In genomic region chr20:62643521-62644043, GRCh38 we compare ENCODE assay signal across 8 cellular contexts. TPM values are rescaled to one million over a fixed set of nuclear protein-coding genes. Genes with fewer than 3 reads are reported as not detected.
DNase-seq lines count a peak whose midpoint lies in the region; ATAC-seq and TF ChIP-seq lines count a peak whose summit lies in the region.

No MANE protein-coding gene starts in this region.

- POLR2A ChIA-PET in OCI-LY7 (lab: Charles Lee), result interaction anchor here (0.5 to 3.0 kb wide), 3 partner anchors 15 to 136 kb away, joined by 3 to 14 read pairs (median 10); no protein-coding TSS in a partner anchor

- H4K8ac ChIP-seq in trophoblast cell (ENCODE audit: low read depth, low read length), result no peak overlapping the region

- no peaks in the 10 kb centered on the region for H3K9me3 Mint-ChIP-seq in Calu3 (ENCODE audit: low read depth, unreplicated experiment)

- BruUV-seq in Calu3 (replicated peaks; lab: Mats Ljungman, UMichigan) (no TSS peak), OCI-LY7 (replicated peaks; lab: Mats Ljungman, UMichigan) (TSS peak; percentile 57)

- no peak overlapping the region for H3K18ac ChIP-seq in trophoblast cell (ENCODE audit: low read length)

- H4K12ac ChIP-seq in trophoblast cell (ENCODE audit: low read depth, low read length), result no peak overlapping the region

- H2AK5ac ChIP-seq in trophoblast cell (ENCODE audit: low read length), result no peak overlapping the region

- H2BK12ac ChIP-seq in trophoblast cell (ENCODE audit: low read length), result no peak overlapping the region

- no peak for TF ChIP-seq POLR2A in esophagus muscularis mucosa (IDR thresholded peaks at IDR 0.05; ENCODE audit: low read depth)

- H2AFZ ChIP-seq in OCI-LY7 (ENCODE audit: low read length), result no peak overlapping the region
- H2AFZ ChIP-seq in trophoblast cell (ENCODE audit: insufficient read depth, low read length, poor library complexity), result no peak overlapping the region

- TF ChIP-seq EP300 in esophagus muscularis mucosa (IDR thresholded peaks at IDR 0.05), result no peak

- no peak for DNase-seq in Calu3
- no peak for DNase-seq in OCI-LY7 (ENCODE audit: low spot score)
- DNase-seq in esophagus muscularis mucosa (ENCODE audit: extremely low spot score), result no peak
- DNase-seq in trophoblast cell, result peak in 1 of 2 donors; percentile 34
- no peak for DNase-seq in T1000 (lab: John Stamatoyannopoulos, UW)
- DNase-seq in DMS53 treated with DMSO at 0.1 percent for 48 hours (lab: John Stamatoyannopoulos, UW; ENCODE audit: unreplicated experiment), result no peak
- DNase-seq in OCI-M2 (lab: John Stamatoyannopoulos, UW; ENCODE audit: unreplicated experiment), result no peak

- H3K36me3 ChIP-seq in OCI-LY7 (ENCODE audit: insufficient read depth, low read length) (peaks cover 27% of the 10 kb centered on the region; the same call in 1 of the 2 replicates), esophagus muscularis mucosa (peaks cover 0 to 17% (median 1%) of the 10 kb centered on the region in 4 donors), trophoblast cell (ENCODE audit: control insufficient read depth in 1 of 2, insufficient read depth in 2 of 2, low read length in 2 of 2) (no peaks in the 10 kb centered on the region)

- H3K27me3 ChIP-seq in esophagus muscularis mucosa (peaks cover 0 to 80% (median 21%) of the 10 kb centered on the region in 4 donors), trophoblast cell (ENCODE audit: insufficient read depth, low read length) (peaks cover 29% of the 10 kb centered on the region)

- peaks cover 41% of the 10 kb centered on the region for H3K36me3 Mint-ChIP-seq in Calu3 (ENCODE audit: insufficient read depth, unreplicated experiment)

- no peaks in the 10 kb centered on the region for H3K9me3 ChIP-seq in OCI-LY7 (ENCODE audit: low read length)
- H3K9me3 ChIP-seq in esophagus muscularis mucosa, result no peaks in the 10 kb centered on the region
- H3K9me3 ChIP-seq in trophoblast cell (ENCODE audit: insufficient read depth, low read depth, low read length), result peaks cover 4% of the 10 kb centered on the region

- peaks cover 57% of the 10 kb centered on the region for H3K4me1 ChIP-seq in OCI-LY7 (ENCODE audit: insufficient read depth, low read length, poor library complexity, severe bottlenecking)
- peaks cover 39 to 63% (median 56%) of the 10 kb centered on the region in 4 donors for H3K4me1 ChIP-seq in esophagus muscularis mucosa
- peaks cover 3 to 7% of the 10 kb centered on the region in 2 experiments for H3K4me1 ChIP-seq in trophoblast cell (ENCODE audit: control insufficient read depth in 1 of 2, insufficient read depth in 2 of 2, low read length in 2 of 2)

- CTCF ChIA-PET in Calu3 (lab: Charles Lee) (interaction anchor here (0.6 to 4.8 kb wide), 4 partner anchors 9 to 165 kb away, joined by 3 to 13 read pairs (median 4); no protein-coding TSS in a partner anchor), OCI-LY7 (lab: Charles Lee; ENCODE audit: unreplicated experiment) (no interaction called here)

- H3K79me2 ChIP-seq in OCI-LY7 (ENCODE audit: insufficient read depth, low read depth, low read length) (peaks cover 53% of the 10 kb centered on the region), trophoblast cell (ENCODE audit: control insufficient read depth, insufficient read depth, low read length, poor library complexity) (no peaks in the 10 kb centered on the region)

- no peak overlapping the region for H3K4ac ChIP-seq in trophoblast cell (ENCODE audit: low read depth, low read length)

- H3K9me2 ChIP-seq in OCI-LY7 (ENCODE audit: insufficient read depth, low read length), result no peaks in the 10 kb centered on the region

- intact Hi-C loops in Calu3 (cut with micrococcal nuclease; ENCODE audit: unreplicated experiment), result no loop called here
- intact Hi-C loops in OCI-LY7 (cut with micrococcal nuclease; ENCODE audit: unreplicated experiment), result no loop called here
- intact Hi-C loops in esophagus muscularis mucosa (cut with DNase I), result no loop called here

- H2BK120ac ChIP-seq in trophoblast cell (ENCODE audit: insufficient read depth, low read length, poor library complexity), result no peak overlapping the region

- H2BK5ac ChIP-seq in trophoblast cell (ENCODE audit: low read depth, low read length, poor library complexity), result no peak overlapping the region

- no peak overlapping the region for H4K91ac ChIP-seq in trophoblast cell (ENCODE audit: low read depth, low read length)

- H3K27me3 Mint-ChIP-seq in Calu3 (ENCODE audit: unreplicated experiment), result peaks cover 18% of the 10 kb centered on the region

- WGBS in esophagus muscularis mucosa, result 50% methylated on average over 10 of the region's 14 CpGs
- no CpG with 5 or more reads among the region's 14 CpGs for WGBS in trophoblast cell (ENCODE audit: extremely low coverage, insufficient coverage, insufficient read length)

- ATAC-seq in HG02938 (IDR thresholded peaks at IDR 0.05; ENCODE audit: unreplicated experiment), result no peak

- H3K4me3 Mint-ChIP-seq in Calu3 (ENCODE audit: low read depth, unreplicated experiment), result peak overlapping the region; percentile 92

- H3K27ac ChIP-seq in OCI-LY7 (ENCODE audit: low read depth, low read length, poor library complexity, severe bottlenecking) (no peak overlapping the region), esophagus muscularis mucosa (replicated peaks in 1 of 4) (peak overlapping the region; percentile 44 to 75 (median 72)), trophoblast cell (ENCODE audit: low read depth, low read length) (no peak overlapping the region)

- H4K20me1 ChIP-seq in OCI-LY7 (ENCODE audit: insufficient read depth, low read length), result peaks cover 10% of the 10 kb centered on the region; the same call in 1 of the 2 replicates

- H3K4me2 ChIP-seq in OCI-LY7 (ENCODE audit: low read length) (peak overlapping the region; percentile 95), trophoblast cell (ENCODE audit: low read length) (peak overlapping the region; percentile 59)

- H3K23ac ChIP-seq in trophoblast cell (ENCODE audit: low read length), result no peak overlapping the region

- TF ChIP-seq CTCF in Calu3 (IDR thresholded peaks at IDR 0.05; ENCODE audit: unreplicated experiment) (no peak), OCI-LY7 (conservative IDR thresholded peaks at IDR 0.05; ENCODE audit: low read length) (no peak), esophagus muscularis mucosa (IDR thresholded peaks at IDR 0.05) (no peak)

- H3K4me3 ChIP-seq in OCI-LY7 (ENCODE audit: low read depth, low read length, poor library complexity, severe bottlenecking) (peak overlapping the region; percentile 94), esophagus muscularis mucosa (peak overlapping the region; percentile 56 to 63 (median 62)), trophoblast cell (ENCODE audit: low read depth, low read length) (no peak overlapping the region)

- peaks cover under 1% of the 10 kb centered on the region for H3K79me1 ChIP-seq in trophoblast cell (ENCODE audit: low read length)

- H3K4me1 Mint-ChIP-seq in Calu3 (ENCODE audit: low read depth, unreplicated experiment), result peaks cover 24% of the 10 kb centered on the region

- no peak overlapping the region for H3K14ac ChIP-seq in trophoblast cell (ENCODE audit: low read length)

- H3K27ac Mint-ChIP-seq in Calu3 (ENCODE audit: unreplicated experiment), result peak overlapping the region; percentile 30

- no peak overlapping the region for H3K9ac ChIP-seq in trophoblast cell (ENCODE audit: low read length)

RNA-seq across cellular contexts. Expression of gene SLCO4A1, which starts 1.3 kb away (rescaled TPM):
- total RNA-seq in Calu3 (2022) (51.9 and 63.9 TPM in 2 replicates), OCI-LY7 (2022) (30.4 and 34.3 TPM in 2 replicates), esophagus muscularis mucosa (10 to 100 TPM in 3 of 4 donors, 1 to 10 TPM in 1; 10.0 to 42.4 (median 30.1) TPM)
- 34.4 and 52.4 TPM in 2 replicates for total RNA-seq in OCI-LY7 (2014; rRNA removed; shearing (Covaris generic))
- 63.6 and 64.8 TPM in 2 replicates for polyA plus RNA-seq in trophoblast cell (2013)

Comparison
In these comparisons a context has a peak if more than half of its experiments do, and no peak if none do; other contexts are left out.
1. H3K27ac ChIP-seq: peak in esophagus muscularis mucosa (4 of 4); none in OCI-LY7 (single experiment) and trophoblast cell (single experiment).